In genomic region chr1:208850441-208850840, GRCh38 we compare ENCODE assay signal across 22 cellular contexts.
"Had no signal": no experiment of that assay in that cellular context is flagged by ENCODE, and none has a peak within 500 bp of the region (broad histone marks: within the 10 kb centered on the region; RNA-seq: fewer than 3 reads in every experiment).

No MANE protein-coding gene starts in this region.

- H3K9me3 ChIP-seq: breast epithelium, SK-N-SH had no signal

- H3K4me3 Mint-ChIP-seq: activated CD8-positive, alpha-beta T cell treated with anti-CD3 and anti-CD28 coated beads for 36 hours; activated naive CD4-positive, alpha-beta T cell treated with anti-CD3 and anti-CD28 coated beads, Interleukin-2, amount 50 U/mL, for 24 hours had no signal

- H3K36me3 ChIP-seq: breast epithelium had no signal

- H3K36me3 Mint-ChIP-seq: activated naive CD4-positive, alpha-beta T cell treated with anti-CD3 and anti-CD28 coated beads, Interleukin-2, amount 50 U/mL, for 24 hours had no signal

- ATAC-seq: activated CD4-positive, CD25-positive, alpha-beta regulatory T cell treated with anti-CD3 and anti-CD28 coated beads, Interleukin-2, amount 50 U/mL, for 24 hours; activated CD8-positive, alpha-beta T cell treated with anti-CD3 and anti-CD28 coated beads for 36 hours; Panc1; Right ventricle myocardium inferior had no signal

- H3K27ac ChIP-seq: breast epithelium had no signal

- H3K27ac Mint-ChIP-seq: activated CD8-positive, alpha-beta T cell treated with anti-CD3 and anti-CD28 coated beads for 36 hours; activated naive CD4-positive, alpha-beta T cell treated with anti-CD3 and anti-CD28 coated beads, Interleukin-2, amount 50 U/mL, for 24 hours had no signal

- H3K4me1 Mint-ChIP-seq: activated naive CD4-positive, alpha-beta T cell treated with anti-CD3 and anti-CD28 coated beads, Interleukin-2, amount 50 U/mL, for 24 hours had no signal

- H3K27me3 ChIP-seq: breast epithelium had no signal

- H3K4me3 ChIP-seq: breast epithelium had no signal

- DNase-seq: activated CD4-positive, alpha-beta T cell treated with anti-CD3 and anti-CD28 coated beads for 4 hours; activated CD8-positive, alpha-beta memory T cell treated with anti-CD3 and anti-CD28 coated beads, Interleukin-2, amount 50 U/mL, for 4 hours; activated CD8-positive, alpha-beta T cell treated with anti-CD3 and anti-CD28 coated beads for 36 hours; activated naive CD4-positive, alpha-beta T cell; aorta; central memory CD4-positive, alpha-beta T cell; Kasumi-1; KBM-7; NCI-H1092; NCI-H1417; NCI-H187; NCI-H774; NK-92 treated with Interleukin-12 subunit alpha and Interleukin-12 subunit beta, amount 100 ng/mL, for 24 hours; OCI-M1; RPMI8226; SK-N-SH; T-helper 1 cell had no signal

- H3K4me1 ChIP-seq: breast epithelium had no signal

- H3K9me3 Mint-ChIP-seq: activated CD8-positive, alpha-beta T cell treated with anti-CD3 and anti-CD28 coated beads for 36 hours; activated naive CD4-positive, alpha-beta T cell treated with anti-CD3 and anti-CD28 coated beads, Interleukin-2, amount 50 U/mL, for 24 hours had no signal
